In the genomic region with DNA sequence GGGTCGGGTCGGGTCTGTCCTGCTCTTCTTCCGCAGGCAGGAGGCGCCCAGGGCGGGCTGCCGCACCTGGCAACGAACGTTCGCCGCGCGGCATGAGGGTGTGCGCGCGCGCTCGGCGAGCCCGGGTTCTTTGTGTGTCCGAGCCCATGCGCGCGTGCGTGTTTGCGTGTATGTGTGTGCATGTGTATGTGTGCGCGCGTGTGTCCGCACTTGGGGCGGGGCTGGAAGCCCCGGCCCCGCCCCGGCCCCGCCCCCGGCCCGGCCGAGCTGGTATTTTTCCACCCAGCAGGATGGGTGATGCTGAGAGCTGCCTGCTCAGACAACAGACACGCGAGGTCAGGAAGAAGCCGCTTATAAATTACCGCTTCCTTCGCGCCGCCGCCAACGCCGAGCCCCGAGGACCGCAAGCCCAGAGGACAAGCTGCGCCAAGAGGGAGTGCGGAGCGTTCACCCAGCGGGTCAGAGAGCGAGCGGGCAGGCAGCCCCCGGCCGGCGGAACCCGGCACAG, we compare ENCODE assay signal across 8 cellular contexts. TPM values are rescaled to one million over a fixed set of nuclear protein-coding genes. Genes with fewer than 3 reads are reported as not detected.
DNase-seq lines count a peak whose midpoint lies in the region; ATAC-seq and TF ChIP-seq lines count a peak whose summit lies in the region.

A gene (plus strand): TSS at position 303 of the 508 bp plus-strand sequence. CDS start 41,029 bp downstream, outside the sequence.

- peaks cover 27% of the 10 kb centered on the region for H4K20me1 ChIP-seq in OCI-LY7 (ENCODE audit: insufficient read depth, low read length)

- ATAC-seq in GM21528 (IDR thresholded peaks at IDR 0.05; ENCODE audit: low FRiP score, unreplicated experiment), result peak; percentile 69

- peak; percentile 62 for TF ChIP-seq CTCF in OCI-LY7 (conservative IDR thresholded peaks at IDR 0.05; ENCODE audit: low read length)

- H3K27ac ChIP-seq in OCI-LY7 (ENCODE audit: low read depth, low read length, poor library complexity, severe bottlenecking) (peak within 1 kb of the TSS; percentile 91), epithelial cell of prostate (peak within 1 kb of the TSS; percentile 47)

- peak within 1 kb of the TSS; percentile 83 to 100 (median 98) for H3K4me3 Mint-ChIP-seq in IgD-negative memory B cell

- H3K36me3 Mint-ChIP-seq in IgD-negative memory B cell, result peaks cover 4% of the 10 kb centered on the region

- peaks cover 48% of the 10 kb centered on the region for H3K79me2 ChIP-seq in OCI-LY7 (ENCODE audit: insufficient read depth, low read depth, low read length)

- CTCF ChIA-PET in OCI-LY7 (lab: Charles Lee; ENCODE audit: unreplicated experiment), result interaction anchor here (0.8 to 3.6 kb wide), 4 partner anchors 23 to 57 kb away, joined by 3 to 20 read pairs (median 4); no protein-coding TSS in a partner anchor

- no peaks in the 10 kb centered on the region for H3K9me3 Mint-ChIP-seq in IgD-negative memory B cell

- H3K9me2 ChIP-seq in OCI-LY7 (ENCODE audit: insufficient read depth, low read length), result no peaks in the 10 kb centered on the region

- peak within 1 kb of the TSS; percentile 90 for H3K4me2 ChIP-seq in OCI-LY7 (ENCODE audit: low read length)

- no peaks in the 10 kb centered on the region for H3K27me3 Mint-ChIP-seq in IgD-negative memory B cell

- peak within 1 kb of the TSS; percentile 67 to 98 (median 97) for H3K27ac Mint-ChIP-seq in IgD-negative memory B cell

- no TSS peak for BruUV-seq in OCI-LY7 (replicated peaks; lab: Mats Ljungman, UMichigan)

- peak within 1 kb of the TSS; percentile 51 for H2AFZ ChIP-seq in OCI-LY7 (ENCODE audit: low read length)

- POLR2A ChIA-PET in OCI-LY7 (lab: Charles Lee), result interaction anchor here (0.7 to 5.2 kb wide), 9 partner anchors 10 to 56 kb away, joined by 3 to 32 read pairs (median 6); no protein-coding TSS in a partner anchor

- intact Hi-C loops in OCI-LY7 (cut with micrococcal nuclease; ENCODE audit: unreplicated experiment), result loop anchor here (1.0 to 10.0 kb wide), 8 partner anchors 13 to 1738 kb away; a partner anchor contains a TSS

- H3K4me1 Mint-ChIP-seq in IgD-negative memory B cell, result peaks cover 27 to 48% (median 46%) of the 10 kb centered on the region in 3 donors

- peak within 1 kb of the TSS; percentile 96 for H3K4me3 ChIP-seq in OCI-LY7 (ENCODE audit: low read depth, low read length, poor library complexity, severe bottlenecking)

- H3K36me3 ChIP-seq in OCI-LY7 (ENCODE audit: insufficient read depth, low read length), result peaks cover 42% of the 10 kb centered on the region

- peak; percentile 73 for DNase-seq in DMS153 treated with DMSO at 0.1 percent for 48 hours (lab: John Stamatoyannopoulos, UW; ENCODE audit: unreplicated experiment)
- DNase-seq in OCI-LY7 (ENCODE audit: low spot score), result peak; percentile 99
- peak; percentile 91 for DNase-seq in activated T-cell treated with anti-CD3 and anti-CD28 coated beads for 24 hours (ENCODE audit: low read depth)
- DNase-seq in epithelial cell of prostate (ENCODE audit: low read depth, low spot score), result peak; percentile 90
- peak; percentile 97 for DNase-seq in mucosa of gallbladder (ENCODE audit: low spot score)
- DNase-seq in stimulated activated CD8-positive, alpha-beta memory T cell treated with anti-CD3 and anti-CD28 coated beads, Interleukin-4, amount 100 ng/mL, for 24 hours (ENCODE audit: low read depth), result peak; percentile 89

- H3K9me3 ChIP-seq in OCI-LY7 (ENCODE audit: low read length), result no peaks in the 10 kb centered on the region

- H3K4me1 ChIP-seq in OCI-LY7 (ENCODE audit: insufficient read depth, low read length, poor library complexity, severe bottlenecking), result peaks cover 75% of the 10 kb centered on the region

RNA-seq across cellular contexts. Expression of the gene that starts here (rescaled TPM):
- polyA plus RNA-seq in IgD-negative memory B cell, result 7.6 TPM
- total RNA-seq in OCI-LY7 (2014; rRNA removed; shearing (Covaris generic)), result 36.7 and 43.0 TPM in 2 replicates
- total RNA-seq in OCI-LY7 (2022), result 44.6 and 51.8 TPM in 2 replicates
- 63.2 TPM for total RNA-seq in mucosa of gallbladder

Comparison
In these comparisons a context has a peak if more than half of its experiments do, and no peak if none do; other contexts are left out.
1. Peak in every context shown above with its lines: DNase-seq, ATAC-seq, H3K4me3 ChIP-seq and H3K27ac ChIP-seq.